15 cellular contexts compared by ENCODE assay signal in the genomic region with DNA sequence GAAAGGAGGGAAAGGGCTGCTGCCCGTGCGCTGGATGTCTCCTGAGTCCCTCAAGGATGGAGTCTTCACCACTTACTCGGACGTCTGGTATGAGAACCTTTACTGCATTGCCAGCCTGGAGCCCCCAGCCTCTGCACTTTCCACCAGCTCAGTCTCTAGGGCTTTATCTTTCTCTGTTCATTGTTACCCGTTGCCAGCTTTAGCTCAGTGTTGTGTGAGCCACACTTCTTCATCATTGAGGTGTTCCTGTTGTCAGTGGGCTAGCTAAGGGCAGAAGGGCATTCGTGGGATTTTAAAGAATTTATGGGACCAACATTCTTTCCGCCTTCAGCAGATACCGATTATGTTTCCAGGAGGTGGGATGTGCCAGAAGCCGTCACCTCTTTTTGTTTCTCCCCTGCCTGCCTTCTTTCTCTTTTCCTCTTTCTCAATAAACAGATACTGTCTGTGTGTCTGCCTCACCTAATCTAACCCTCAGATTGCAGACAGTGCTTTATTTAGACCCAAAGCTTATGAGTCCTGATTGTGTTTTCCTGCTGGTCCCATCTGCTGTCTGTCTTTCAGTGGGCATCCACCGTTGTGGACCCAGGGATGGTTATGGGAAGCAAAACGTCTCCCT.
DNase-seq lines count a peak whose midpoint lies in the region; TF ChIP-seq lines count a peak whose summit lies in the region.
"Had no signal": no experiment of that assay in that cellular context is flagged by ENCODE, and none has a peak within 500 bp of the region (broad histone marks: within the 10 kb centered on the region; RNA-seq: fewer than 3 reads in every experiment).

No MANE protein-coding gene starts in this region.

- H3K14ac ChIP-seq in H9 (ENCODE audit: insufficient read depth, low read length): no peak overlapping the region

- H3K4me3 Mint-ChIP-seq in H9 (no peak overlapping the region), brain (no peak overlapping the region)
- H3K4me3 Mint-ChIP-seq: activated B cell treated with CpG ODN at 0.5 μM for 24 hours had no signal

- no peak overlapping the region for H3K4me2 ChIP-seq in H9 (ENCODE audit: insufficient read depth, insufficient read length, low read length)
- no peak overlapping the region for H3K4me2 ChIP-seq in smooth muscle cell

- no peak overlapping the region for H3K23ac ChIP-seq in H9 (ENCODE audit: insufficient read length, low read depth, low read length)

- no peak overlapping the region for H2BK120ac ChIP-seq in H9 (ENCODE audit: low read depth, low read length, poor library complexity, severe bottlenecking)

- H3K56ac ChIP-seq in H9 (ENCODE audit: insufficient read length, low read depth, low read length): no peak overlapping the region

- H2BK12ac ChIP-seq in H9 (ENCODE audit: insufficient read length, low read depth, low read length): no peak overlapping the region

- no peak for DNase-seq in H9
- no peak for DNase-seq in smooth muscle cell (lab: John Stamatoyannopoulos, UW; ENCODE audit: unreplicated experiment)
- no peak for DNase-seq in stimulated activated CD8-positive, alpha-beta memory T cell treated with anti-CD3 and anti-CD28 coated beads, Interleukin-4, amount 100 ng/mL, for 48 hours
- no peak for DNase-seq in hepatic stellate cell (ENCODE audit: low spot score)
- DNase-seq in dedifferentiated amniotic fluid mesenchymal stem cell (ENCODE audit: extremely low spot score): no peak
- no peak for DNase-seq in pons (ENCODE audit: low spot score)
- DNase-seq: activated B cell treated with CpG ODN at 0.5 μM for 24 hours, BE2C, DMS53, foreskin melanocyte, NCI-H187, PC-3, SW 1271 had no signal

- H3T11ph ChIP-seq in H9 (ENCODE audit: low read length): no peak overlapping the region

- H3K36me3 Mint-ChIP-seq in H9 (ENCODE audit: insufficient read depth in 1 of 3, low read depth in 3 of 3): peaks cover 30 to 83% (median 72%) of the 10 kb centered on the region in 3 experiments; a peak in 6 of 7 replicates
- peaks cover 74% of the 10 kb centered on the region for H3K36me3 Mint-ChIP-seq in brain

- H3F3A ChIP-seq in smooth muscle cell (ENCODE audit: low read depth): no peaks in the 10 kb centered on the region

- no peak for TF ChIP-seq CTCF in H9 (conservative IDR thresholded peaks at IDR 0.05)
- TF ChIP-seq CTCF in brain (conservative IDR thresholded peaks at IDR 0.05): no peak
- no peak for TF ChIP-seq CTCF in smooth muscle cell (IDR thresholded peaks at IDR 0.05; ENCODE audit: borderline replicate concordance, insufficient read depth, poor library complexity, severe bottlenecking)

- no CpG with 5 or more reads among the region's 11 CpGs for WGBS in H9 (ENCODE audit: extremely low coverage, insufficient read length, low lambda C conversion rate)
- 90 to 91% methylated on average over 9 of the region's 11 CpGs for WGBS in mesodermal cell (ENCODE audit: insufficient coverage in 2 of 2), 2 experiments
- WGBS in smooth muscle cell (ENCODE audit: low lambda C conversion rate): 52% methylated on average over 11 of the region's 11 CpGs

- no peak overlapping the region for H2AK5ac ChIP-seq in H9 (ENCODE audit: insufficient read length, low read length)

- H4K20me1 ChIP-seq in H9 (ENCODE audit: control insufficient read depth, insufficient read depth, insufficient read length) (no peaks in the 10 kb centered on the region), smooth muscle cell (ENCODE audit: low read depth) (peaks cover 13% of the 10 kb centered on the region)

- H2BK15ac ChIP-seq in H9 (ENCODE audit: low read depth, low read length): no peak overlapping the region

- H3K23me2 ChIP-seq in H9 (ENCODE audit: insufficient read length, low read depth, low read length, poor library complexity, severe bottlenecking): no peaks in the 10 kb centered on the region

- H4K91ac ChIP-seq in H9 (ENCODE audit: insufficient read length, low read depth, low read length): no peak overlapping the region

- H3K27ac ChIP-seq in H9 (ENCODE audit: insufficient read length, low read depth, low read length): no peak overlapping the region
- peak overlapping the region; percentile 88 for H3K27ac ChIP-seq in mesodermal cell (ENCODE audit: low read depth, low read length, severe bottlenecking)
- H3K27ac ChIP-seq in smooth muscle cell (ENCODE audit: low read depth): peak overlapping the region; percentile 50

- H3K4me3 ChIP-seq in mesodermal cell (ENCODE audit: extremely low read depth, insufficient read depth, low read length, poor library complexity, severe bottlenecking) (no peak overlapping the region), smooth muscle cell (no peak overlapping the region)

- H3K79me2 ChIP-seq in H9 (ENCODE audit: insufficient read depth, low read length): no peaks in the 10 kb centered on the region
- no peaks in the 10 kb centered on the region for H3K79me2 ChIP-seq in smooth muscle cell (ENCODE audit: low read depth)

- H3K36me3 ChIP-seq in mesodermal cell (ENCODE audit: control insufficient read depth, insufficient read depth, low read length) (peaks cover 97% of the 10 kb centered on the region), smooth muscle cell (ENCODE audit: low read depth) (peaks cover 20% of the 10 kb centered on the region)

- no peak overlapping the region for H2BK20ac ChIP-seq in H9 (ENCODE audit: low read depth, low read length, poor library complexity, severe bottlenecking)

- H3K9me3 ChIP-seq in H9 (ENCODE audit: control insufficient read depth, low read depth, low read length) (no peaks in the 10 kb centered on the region), mesodermal cell (ENCODE audit: control insufficient read depth, low read length) (no peaks in the 10 kb centered on the region), smooth muscle cell (replicated peaks; ENCODE audit: low read depth) (no peaks in the 10 kb centered on the region)
- H3K9me3 ChIP-seq: BE2C had no signal

- H3K4me1 ChIP-seq in H9 (ENCODE audit: insufficient read depth, low read length) (no peaks in the 10 kb centered on the region), mesodermal cell (ENCODE audit: control insufficient read depth, insufficient read depth, low read length, poor library complexity, severe bottlenecking) (peaks cover 16% of the 10 kb centered on the region), smooth muscle cell (ENCODE audit: low read depth) (no peaks in the 10 kb centered on the region)
- H3K4me1 ChIP-seq: BE2C had no signal

- no peak overlapping the region for H4K8ac ChIP-seq in H9 (replicated peaks; ENCODE audit: insufficient read length, low read depth, low read length)

- H3K9ac ChIP-seq in H9 (ENCODE audit: extremely low read depth, insufficient read length, low read length) (no peak overlapping the region), smooth muscle cell (ENCODE audit: low read depth) (peak overlapping the region; percentile 40)

- H4K5ac ChIP-seq in H9 (ENCODE audit: insufficient read length, low read depth, low read length): no peak overlapping the region

- no peaks in the 10 kb centered on the region for H3K27me3 ChIP-seq in H9 (ENCODE audit: insufficient read depth, low read length)
- H3K27me3 ChIP-seq in smooth muscle cell (ENCODE audit: low read depth): no peaks in the 10 kb centered on the region
- H3K27me3 ChIP-seq: BE2C had no signal

- H2AFZ ChIP-seq in H9 (ENCODE audit: low read length) (no peak overlapping the region), smooth muscle cell (ENCODE audit: low read depth) (no peak overlapping the region)

- no peaks in the 10 kb centered on the region for H3K9me3 Mint-ChIP-seq in H9
- no peaks in the 10 kb centered on the region for H3K9me3 Mint-ChIP-seq in brain
- H3K9me3 Mint-ChIP-seq: activated B cell treated with CpG ODN at 0.5 μM for 24 hours had no signal

- no peak overlapping the region for H3K18ac ChIP-seq in H9 (ENCODE audit: insufficient read length, low read depth, low read length)

- H2BK5ac ChIP-seq in H9 (ENCODE audit: insufficient read length, low read length): no peak overlapping the region

- no peak overlapping the region for H3K4ac ChIP-seq in H9 (ENCODE audit: low read depth, low read length)

- H3K27ac Mint-ChIP-seq in H9 (peak overlapping the region; percentile 29 to 60 (median 40); a peak in 3 of 7 replicates), brain (peak overlapping the region; percentile 66 to 90 (median 89))
- H3K27ac Mint-ChIP-seq: activated B cell treated with CpG ODN at 0.5 μM for 24 hours had no signal

- H3K79me1 ChIP-seq in H9 (ENCODE audit: insufficient read depth, low read depth, low read length, poor library complexity, severe bottlenecking): no peaks in the 10 kb centered on the region

- H3K4me1 Mint-ChIP-seq in H9 (no peaks in the 10 kb centered on the region), brain (peaks cover 32% of the 10 kb centered on the region)
- H3K4me1 Mint-ChIP-seq: activated B cell treated with CpG ODN at 0.5 μM for 24 hours had no signal

- no peaks in the 10 kb centered on the region for H3K27me3 Mint-ChIP-seq in H9 (ENCODE audit: low read depth)
- H3K27me3 Mint-ChIP-seq in brain: peaks cover 4% of the 10 kb centered on the region
- H3K27me3 Mint-ChIP-seq: activated B cell treated with CpG ODN at 0.5 μM for 24 hours had no signal
